ENCODE assay signal across 8 cellular contexts in genomic region chr5:75509956-75510355, GRCh38. TPM values are rescaled to one million over a fixed set of nuclear protein-coding genes. Genes with fewer than 3 reads are reported as not detected.
DNase-seq lines count a peak whose midpoint lies in the region; ATAC-seq and TF ChIP-seq lines count a peak whose summit lies in the region.

No MANE protein-coding gene starts in this region.

- DNase-seq in AG10803 (ENCODE audit: low read depth) (peak; percentile 52), HFF-Myc (ENCODE audit: extremely low read depth, low read depth) (no peak), adrenal gland (peak in 5 of 7 donors; percentile 28 to 57 (median 44)), kidney tubule cell (ENCODE audit: low spot score) (peak; percentile 47), testis (peak; percentile 48), T-helper 9 cell (no peak)

- H3K4me3 ChIP-seq in AG10803 (ENCODE audit: low read length) = peak overlapping the region; percentile 81
- peak overlapping the region; percentile 72 for H3K4me3 ChIP-seq in HFF-Myc (replicated peaks; ENCODE audit: low read depth, low read length)
- peak overlapping the region in 2 of 4 donors; percentile 81 to 87 for H3K4me3 ChIP-seq in adrenal gland
- peak overlapping the region; percentile 78 to 96 for H3K4me3 ChIP-seq in testis

- H3K27ac ChIP-seq in adrenal gland = peak overlapping the region in 3 of 5 donors; percentile 31 to 95 (median 90)
- H3K27ac ChIP-seq in testis = peak overlapping the region in 1 of 2 donors; percentile 97

- TF ChIP-seq POLR2A in adrenal gland (IDR thresholded peaks at IDR 0.05) (no peak), testis (IDR thresholded peaks at IDR 0.05) (no peak)

- ATAC-seq in HG03432 (IDR thresholded peaks at IDR 0.05; ENCODE audit: unreplicated experiment) (no peak), GM18868 (IDR thresholded peaks at IDR 0.05; ENCODE audit: unreplicated experiment) (no peak)

- H3K4me1 ChIP-seq in adrenal gland (replicated peaks in 1 of 2) = peaks cover 4 to 52% of the 10 kb centered on the region in 2 donors
- peaks cover 3% of the 10 kb centered on the region for H3K4me1 ChIP-seq in testis

- no peaks in the 10 kb centered on the region for H3K27me3 ChIP-seq in adrenal gland
- no peaks in the 10 kb centered on the region for H3K27me3 ChIP-seq in testis

- no peaks in the 10 kb centered on the region for H3K9me3 ChIP-seq in adrenal gland (replicated peaks in 1 of 3)
- H3K9me3 ChIP-seq in testis = no peaks in the 10 kb centered on the region

- TF ChIP-seq CTCF in AG10803 (conservative IDR thresholded peaks at IDR 0.05; ENCODE audit: low read length) = no peak
- no peak for TF ChIP-seq CTCF in HFF-Myc (IDR thresholded peaks at IDR 0.05; ENCODE audit: low read depth, low read length, missing control alignments)
- TF ChIP-seq CTCF in adrenal gland (IDR thresholded peaks at IDR 0.05) = no peak
- TF ChIP-seq CTCF in testis (IDR thresholded peaks at IDR 0.05) = no peak

- intact Hi-C loops in adrenal gland (cut with DNase I) (loop anchor here in 1 of 2 donors (10.0 kb wide), 1 partner anchor 275 kb away; the partner anchor contains the start of gene ANKRD31), testis (cut with DNase I; ENCODE audit: low total_unique reads) (no loop called here)

- WGBS in adrenal gland, 4 donors = 0 to 4% (median 0%) methylated on average over 1 of the region's 1 CpG
- WGBS in testis, 2 donors = 0% methylated on average over 1 of the region's 1 CpG

- H3K36me3 ChIP-seq in adrenal gland (replicated peaks in 1 of 2) (no peaks in the 10 kb centered on the region), testis (ENCODE audit: low read depth, missing control alignments) (no peaks in the 10 kb centered on the region)

RNA-seq across cellular contexts. Expression of gene CERT1, which starts 1.5 kb away (rescaled TPM):
- total RNA-seq in adrenal gland (10 to 100 TPM; 30.6 to 67.6 (median 50.4) TPM), testis (10 to 100 TPM; 45.0 to 61.3 TPM)
- polyA plus RNA-seq in adrenal gland (10 to 100 TPM in 2 of 3 donors, 1 to 10 TPM in 1; 5.7 to 66.6 (median 13.2) TPM), testis (ENCODE audit: insufficient read depth, low read depth, low replicate concordance) (51.3 TPM)

RNA-seq across cellular contexts. Expression of gene POLK, which starts 1.7 kb away (rescaled TPM):
- total RNA-seq in adrenal gland (10 to 100 TPM; 16.7 to 63.6 (median 36.5) TPM), testis (10 to 100 TPM; 41.0 to 56.7 TPM)
- polyA plus RNA-seq in adrenal gland (10 to 100 TPM in 2 of 3 donors, 1 to 10 TPM in 1; 6.9 to 40.0 (median 10.7) TPM), testis (ENCODE audit: insufficient read depth, low read depth, low replicate concordance) (23.3 TPM)

Comparison
In these comparisons a context has a peak if more than half of its experiments do, and no peak if none do; other contexts are left out.
1. DNase-seq: peak in AG10803 (single experiment), adrenal gland (5 of 7), kidney tubule cell (single experiment) and testis (single experiment); none in HFF-Myc (single experiment) and T-helper 9 cell (single experiment).